8 cellular contexts compared by ENCODE assay signal in the genomic region with DNA sequence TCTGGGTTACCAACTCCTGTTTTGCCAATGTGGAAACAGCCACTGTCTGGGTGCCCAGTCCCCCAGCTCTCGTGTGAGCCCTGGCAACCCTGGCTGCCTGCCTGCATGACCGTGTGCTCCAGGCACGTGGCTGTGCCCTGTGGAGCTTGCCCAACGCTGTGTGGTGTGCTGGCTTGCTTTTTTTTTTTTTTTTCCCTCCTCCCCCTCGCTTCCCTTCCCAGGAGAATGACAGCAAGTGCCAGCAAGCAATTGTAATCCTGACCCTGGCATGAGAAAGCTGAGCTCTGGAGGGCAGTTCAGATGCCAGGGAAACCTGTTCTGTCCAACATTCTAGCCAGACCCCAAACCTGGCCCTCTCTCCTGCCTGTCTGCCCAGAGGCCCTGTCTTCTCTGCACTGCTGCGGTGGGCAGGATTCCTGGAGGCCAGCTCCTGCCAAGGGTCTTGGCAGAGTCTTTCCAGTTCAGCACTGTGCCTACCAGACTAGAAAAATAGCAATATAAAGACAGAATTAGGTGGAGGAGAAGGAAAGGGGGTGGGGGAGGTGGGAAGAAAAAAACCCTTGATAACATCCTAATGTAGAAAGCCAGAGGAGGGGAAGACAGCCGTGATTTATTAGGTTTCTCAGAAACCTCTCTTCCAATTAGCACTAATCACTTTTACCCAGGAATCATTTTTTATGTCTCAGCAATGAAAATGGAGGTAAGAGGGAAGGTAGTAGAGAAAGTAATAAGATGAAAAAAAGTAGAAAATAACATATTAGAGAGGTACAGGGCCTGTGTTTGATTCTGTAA. TPM values are rescaled to one million over a fixed set of nuclear protein-coding genes. Genes with fewer than 3 reads are reported as not detected.
DNase-seq lines count a peak whose midpoint lies in the region; ATAC-seq and TF ChIP-seq lines count a peak whose summit lies in the region.
"Had no signal": no experiment of that assay in that cellular context is flagged by ENCODE, and none has a peak within 500 bp of the region (broad histone marks: within the 10 kb centered on the region; RNA-seq: fewer than 3 reads in every experiment).

No MANE protein-coding gene starts in this region.

- H3K27me3 ChIP-seq in Peyer's patch (no peaks in the 10 kb centered on the region), mesenchymal stem cell (ENCODE audit: control insufficient read depth in 1 of 2, insufficient read depth in 1 of 2, low read length in 2 of 2) (peaks cover 0 to 10% of the 10 kb centered on the region in 2 experiments), upper lobe of left lung (no peaks in the 10 kb centered on the region)

- no peak overlapping the region for H3K4me2 ChIP-seq in mesenchymal stem cell (ENCODE audit: low read length, poor library complexity, severe bottlenecking)

- H3K36me3 ChIP-seq in Peyer's patch (no peaks in the 10 kb centered on the region), mesenchymal stem cell (ENCODE audit: control insufficient read depth in 1 of 2, insufficient read depth in 2 of 2, low read depth in 1 of 2, low read length in 2 of 2) (no peaks in the 10 kb centered on the region), upper lobe of left lung (no peaks in the 10 kb centered on the region)

- ATAC-seq in upper lobe of left lung (ENCODE audit: low FRiP score in 2 of 2) (peak; percentile 61 to 86), HG03095 (IDR thresholded peaks at IDR 0.05; ENCODE audit: unreplicated experiment) (no peak)

- H3K9ac ChIP-seq in mesenchymal stem cell (ENCODE audit: low read length): peak overlapping the region; percentile 18

- no peak overlapping the region for H2AK5ac ChIP-seq in mesenchymal stem cell (ENCODE audit: low read length, severe bottlenecking)

- H3K4me1 Mint-ChIP-seq in activated naive CD4-positive, alpha-beta T cell treated with anti-CD3 and anti-CD28 coated beads for 36 hours (ENCODE audit: low read depth): no peaks in the 10 kb centered on the region

- intact Hi-C loops in activated naive CD4-positive, alpha-beta T cell treated with anti-CD3 and anti-CD28 coated beads for 36 hours (cut with micrococcal nuclease): no loop called here

- CTCF ChIA-PET in activated naive CD4-positive, alpha-beta T cell treated with anti-CD3 and anti-CD28 coated beads for 36 hours (lab: Charles Lee): no interaction called here

- 61% methylated on average over 6 of the region's 7 CpGs for WGBS in mesenchymal stem cell
- 15 to 25% methylated on average over 6 to 7 of the region's 7 CpGs for WGBS in upper lobe of left lung, 2 donors

- H3K27me3 Mint-ChIP-seq in activated naive CD4-positive, alpha-beta T cell treated with anti-CD3 and anti-CD28 coated beads for 36 hours (ENCODE audit: low read depth): peaks cover 41% of the 10 kb centered on the region

- H3K4me3 ChIP-seq in Peyer's patch (no peak overlapping the region), epithelial cell of proximal tubule (ENCODE audit: low read depth, low read length) (peak overlapping the region; percentile 5), mesenchymal stem cell (ENCODE audit: insufficient read depth in 1 of 2, low read depth in 1 of 2, low read length in 2 of 2) (peak overlapping the region in 1 of 2 experiments; percentile 7), upper lobe of left lung (no peak overlapping the region)

- no peak overlapping the region for H2BK5ac ChIP-seq in mesenchymal stem cell (ENCODE audit: low read depth, low read length, poor library complexity, severe bottlenecking)

- H3K4ac ChIP-seq in mesenchymal stem cell (ENCODE audit: low read depth in 1 of 2, low read length in 2 of 2): no peak overlapping the region

- TF ChIP-seq EP300 in upper lobe of left lung (IDR thresholded peaks at IDR 0.05): peak in 1 of 4 donors; percentile 51

- H3K9me3 ChIP-seq in Peyer's patch (no peaks in the 10 kb centered on the region), mesenchymal stem cell (ENCODE audit: control insufficient read depth, low read length) (no peaks in the 10 kb centered on the region), upper lobe of left lung (no peaks in the 10 kb centered on the region)

- no peaks in the 10 kb centered on the region for H3K79me1 ChIP-seq in mesenchymal stem cell (replicated peaks; ENCODE audit: low read length, poor library complexity, severe bottlenecking)

- H3K4me3 Mint-ChIP-seq in activated naive CD4-positive, alpha-beta T cell treated with anti-CD3 and anti-CD28 coated beads for 36 hours: no peak overlapping the region
- H3K4me3 Mint-ChIP-seq: activated naive CD8-positive, alpha-beta T cell treated with anti-CD3 and anti-CD28 coated beads for 36 hours had no signal

- H3K27ac ChIP-seq in Peyer's patch (peak overlapping the region in 3 of 4 donors; percentile 31 to 76 (median 36)), mesenchymal stem cell (ENCODE audit: low read length, poor library complexity, severe bottlenecking) (no peak overlapping the region), upper lobe of left lung (peak overlapping the region; percentile 51 to 83 (median 71))

- H4K91ac ChIP-seq in mesenchymal stem cell (ENCODE audit: low read length): no peak overlapping the region

- H3K4me1 ChIP-seq in Peyer's patch (peaks cover 0 to 19% (median 0%) of the 10 kb centered on the region in 4 donors), mesenchymal stem cell (ENCODE audit: control insufficient read depth, insufficient read depth, low read depth, low read length) (no peaks in the 10 kb centered on the region), upper lobe of left lung (peaks cover 20 to 58% (median 37%) of the 10 kb centered on the region in 4 donors)

- H2BK12ac ChIP-seq in mesenchymal stem cell (ENCODE audit: low read length in 2 of 2): no peak overlapping the region

- H2BK15ac ChIP-seq in mesenchymal stem cell (ENCODE audit: low read depth, poor library complexity, severe bottlenecking): no peak overlapping the region

- no peak for TF ChIP-seq CTCF in Peyer's patch (IDR thresholded peaks at IDR 0.05)
- no peak for TF ChIP-seq CTCF in epithelial cell of proximal tubule (conservative IDR thresholded peaks at IDR 0.05; ENCODE audit: low read depth, low read length)
- TF ChIP-seq CTCF in upper lobe of left lung (IDR thresholded peaks at IDR 0.05): no peak

- no peak overlapping the region for H3K23ac ChIP-seq in mesenchymal stem cell (ENCODE audit: low read length in 2 of 2)

- H2BK120ac ChIP-seq in mesenchymal stem cell (ENCODE audit: low read depth, low read length): no peak overlapping the region

- H3K36me3 Mint-ChIP-seq in activated naive CD4-positive, alpha-beta T cell treated with anti-CD3 and anti-CD28 coated beads for 36 hours (ENCODE audit: low read depth): peaks cover 3% of the 10 kb centered on the region
- H3K36me3 Mint-ChIP-seq: activated naive CD8-positive, alpha-beta T cell treated with anti-CD3 and anti-CD28 coated beads for 36 hours had no signal

- H3K27ac Mint-ChIP-seq in activated naive CD4-positive, alpha-beta T cell treated with anti-CD3 and anti-CD28 coated beads for 36 hours: no peak overlapping the region
- H3K27ac Mint-ChIP-seq: activated naive CD8-positive, alpha-beta T cell treated with anti-CD3 and anti-CD28 coated beads for 36 hours had no signal

- H2AFZ ChIP-seq in mesenchymal stem cell (ENCODE audit: low read depth, low read length): no peak overlapping the region

- H3K14ac ChIP-seq in mesenchymal stem cell (ENCODE audit: low read length in 2 of 2): no peak overlapping the region

- TF ChIP-seq POLR2A in Peyer's patch (IDR thresholded peaks at IDR 0.05) (no peak), upper lobe of left lung (IDR thresholded peaks at IDR 0.05) (no peak)

- DNase-seq in Peyer's patch: peak in 1 of 3 donors; percentile 54
- peak; percentile 74 for DNase-seq in epithelial cell of proximal tubule (ENCODE audit: low read depth)
- no peak for DNase-seq in mesenchymal stem cell
- peak; percentile 86 to 88 for DNase-seq in upper lobe of left lung
- no peak for DNase-seq in activated naive CD4-positive, alpha-beta T cell treated with anti-CD3 and anti-CD28 coated beads for 36 hours
- no peak for DNase-seq in stimulated activated CD4-positive, alpha-beta T cell treated with anti-CD3 and anti-CD28 coated beads, Interleukin-2, amount 100 ng/mL, for 48 hours
- DNase-seq: activated naive CD8-positive, alpha-beta T cell treated with anti-CD3 and anti-CD28 coated beads for 36 hours had no signal

- no peak overlapping the region for H3K18ac ChIP-seq in mesenchymal stem cell (ENCODE audit: low read depth in 1 of 2, low read length in 2 of 2)

- H4K8ac ChIP-seq in mesenchymal stem cell (ENCODE audit: low read length): no peak overlapping the region

- H3K9me3 Mint-ChIP-seq in activated naive CD4-positive, alpha-beta T cell treated with anti-CD3 and anti-CD28 coated beads for 36 hours: no peaks in the 10 kb centered on the region
- H3K9me3 Mint-ChIP-seq: activated naive CD8-positive, alpha-beta T cell treated with anti-CD3 and anti-CD28 coated beads for 36 hours had no signal

RNA-seq across cellular contexts. Expression of a gene that starts 9.0 kb away (rescaled TPM):
- total RNA-seq in Peyer's patch (10 to 100 TPM in 1 of 4 donors, 1 to 10 TPM in 3; 2.5 to 10.0 (median 5.4) TPM), epithelial cell of proximal tubule (0.22 and 0.75 TPM in 2 replicates), upper lobe of left lung (10 to 100 TPM; 19.9 to 45.1 (median 26.1) TPM)
- polyA plus RNA-seq in mesenchymal stem cell (2013, experiment 1 of 2): not detected
- polyA plus RNA-seq in mesenchymal stem cell (2013, experiment 2 of 2): not detected
- total RNA-seq in activated naive CD4-positive, alpha-beta T cell treated with anti-CD3 and anti-CD28 coated beads for 36 hours: under 1 TPM; 0.79 to 0.86 TPM

Comparison
In these comparisons a context has a peak if more than half of its experiments do, and no peak if none do; other contexts are left out.
1. DNase-seq: peak in epithelial cell of proximal tubule (single experiment) and upper lobe of left lung (2 of 2); none in mesenchymal stem cell (single experiment), activated naive CD4-positive, alpha-beta T cell treated with anti-CD3 and anti-CD28 coated beads for 36 hours (single experiment) and stimulated activated CD4-positive, alpha-beta T cell treated with anti-CD3 and anti-CD28 coated beads, Interleukin-2, amount 100 ng/mL, for 48 hours (0 of 2).